19 cellular contexts compared by ENCODE assay signal in the genomic region with DNA sequence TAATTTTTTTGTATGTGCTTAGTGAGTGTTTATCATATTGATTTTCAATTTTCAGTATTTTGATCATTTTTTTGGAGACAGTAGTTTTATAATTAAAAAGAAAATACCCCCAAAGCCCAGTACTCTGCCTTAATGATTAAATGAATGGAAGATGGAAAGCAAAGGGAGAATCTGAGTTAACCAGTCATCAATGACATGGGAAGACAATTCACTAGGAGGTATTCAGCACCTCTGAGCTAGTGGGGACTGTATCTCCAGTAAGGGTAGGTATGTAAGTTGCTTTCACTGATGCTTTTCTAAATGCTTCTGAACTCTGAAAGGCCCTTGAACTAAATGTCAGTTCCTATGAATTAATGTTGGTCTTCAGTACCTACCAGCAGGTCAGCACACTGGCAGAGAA.
A peak's percentile ranks its signal among the peaks of the same experiment; 100 is the strongest.
DNase-seq lines count a peak whose midpoint lies in the region; ATAC-seq and TF ChIP-seq lines count a peak whose summit lies in the region.
"Had no signal": no experiment of that assay in that cellular context is flagged by ENCODE, and none has a peak within 500 bp of the region (broad histone marks: within the 10 kb centered on the region; RNA-seq: fewer than 3 reads in every experiment).

No MANE protein-coding gene starts in this region.

- no peaks in the 10 kb centered on the region for H3K36me3 Mint-ChIP-seq in Caco-2 (ENCODE audit: insufficient read depth, unreplicated experiment)
- H3K36me3 Mint-ChIP-seq: memory B cell had no signal

- peak overlapping the region; percentile 51 for H3K9ac ChIP-seq in PC-3 (ENCODE audit: low read length)

- CTCF ChIA-PET in PC-3 (lab: Charles Lee): interaction anchor here (0.6 kb wide), 1 partner anchor 1079 kb away, joined by 11 read pairs; no protein-coding TSS in a partner anchor
- CTCF ChIA-PET in Caco-2 (lab: Charles Lee): no interaction called here

- H3K27ac ChIP-seq in PC-3 (ENCODE audit: low read length) (peak overlapping the region; percentile 90), epithelial cell of prostate (peak overlapping the region; percentile 87), osteoblast (ENCODE audit: low read depth, low read length) (peak overlapping the region; percentile 83)
- H3K27ac ChIP-seq: heart left ventricle, prostate gland, spleen had no signal

- H3K79me2 ChIP-seq in PC-3 (ENCODE audit: low read length) (no peaks in the 10 kb centered on the region), osteoblast (ENCODE audit: insufficient read depth, low read length) (no peaks in the 10 kb centered on the region)

- H3K27me3 Mint-ChIP-seq in Caco-2 (ENCODE audit: insufficient read depth, unreplicated experiment): peaks cover 2% of the 10 kb centered on the region
- H3K27me3 Mint-ChIP-seq: activated T-helper 17 cell treated with anti-CD3 and anti-CD28 coated beads, Interleukin-2, amount 50 U/mL, for 72 hours; memory B cell had no signal

- no peak overlapping the region for H3K27ac Mint-ChIP-seq in Caco-2 (ENCODE audit: unreplicated experiment)
- H3K27ac Mint-ChIP-seq: activated T-helper 17 cell treated with anti-CD3 and anti-CD28 coated beads, Interleukin-2, amount 50 U/mL, for 72 hours; memory B cell had no signal

- H4K20me1 ChIP-seq in PC-3 (ENCODE audit: low read length): no peaks in the 10 kb centered on the region
- H4K20me1 ChIP-seq in osteoblast (ENCODE audit: insufficient read depth, low read length): no peaks in the 10 kb centered on the region

- intact Hi-C loops in PC-3 (cut with micrococcal nuclease): loop anchor here (10.0 kb wide), 1 partner anchor 887 kb away; no protein-coding TSS in a partner anchor
- intact Hi-C loops in Caco-2 (cut with micrococcal nuclease; ENCODE audit: unreplicated experiment): no loop called here

- POLR2A ChIA-PET in PC-3 (lab: Charles Lee; ENCODE audit: unreplicated experiment) (no interaction called here), Caco-2 (lab: Charles Lee) (no interaction called here)

- H3K4me3 ChIP-seq in PC-3 (ENCODE audit: low read length) (no peak overlapping the region), osteoblast (ENCODE audit: insufficient read depth, low read length) (no peak overlapping the region), H7 (ENCODE audit: insufficient read depth, low read depth, low read length) (no peak overlapping the region), Caco-2 (ENCODE audit: low read depth, low read length) (no peak overlapping the region)
- H3K4me3 ChIP-seq: heart left ventricle, prostate gland, spleen had no signal

- H3K9me3 ChIP-seq in PC-3 (ENCODE audit: low read length) (no peaks in the 10 kb centered on the region), osteoblast (ENCODE audit: low read depth, low read length) (no peaks in the 10 kb centered on the region), Caco-2 (no peaks in the 10 kb centered on the region)
- H3K9me3 ChIP-seq: BE2C, heart left ventricle, prostate gland, spleen had no signal

- no peak for ATAC-seq in PC-3
- ATAC-seq: heart left ventricle had no signal

- no peaks in the 10 kb centered on the region for H3K27me3 ChIP-seq in PC-3 (ENCODE audit: low read length)
- H3K27me3 ChIP-seq in osteoblast (ENCODE audit: insufficient read depth, low read length): no peaks in the 10 kb centered on the region
- H3K27me3 ChIP-seq in H7 (ENCODE audit: control insufficient read depth, insufficient read depth, low read length): no peaks in the 10 kb centered on the region
- no peaks in the 10 kb centered on the region for H3K27me3 ChIP-seq in Caco-2 (replicated peaks; ENCODE audit: control insufficient read depth, insufficient read depth, low read length)
- H3K27me3 ChIP-seq: BE2C, heart left ventricle, spleen had no signal

- BruUV-seq in PC-3 (replicated peaks; lab: Mats Ljungman, UMichigan): no TSS peak
- BruUV-seq in Caco-2 (replicated peaks; lab: Mats Ljungman, UMichigan): no TSS peak

- H3K4me2 ChIP-seq in PC-3 (ENCODE audit: low read length) (peak overlapping the region; percentile 51), osteoblast (ENCODE audit: insufficient read depth, low read length) (no peak overlapping the region)

- no peaks in the 10 kb centered on the region for H3K4me1 Mint-ChIP-seq in Caco-2 (ENCODE audit: low read depth, unreplicated experiment)
- H3K4me1 Mint-ChIP-seq: activated T-helper 17 cell treated with anti-CD3 and anti-CD28 coated beads, Interleukin-2, amount 50 U/mL, for 72 hours; memory B cell had no signal

- H3F3A ChIP-seq in PC-3 (ENCODE audit: low read length, unreplicated experiment): no peaks in the 10 kb centered on the region

- no peaks in the 10 kb centered on the region for H3K9me3 Mint-ChIP-seq in Caco-2 (ENCODE audit: unreplicated experiment)
- H3K9me3 Mint-ChIP-seq: activated T-helper 17 cell treated with anti-CD3 and anti-CD28 coated beads, Interleukin-2, amount 50 U/mL, for 72 hours; memory B cell had no signal

- peak overlapping the region; percentile 27; the same call in 1 of the 2 replicates for H2AFZ ChIP-seq in PC-3 (ENCODE audit: low read length)
- no peak overlapping the region for H2AFZ ChIP-seq in osteoblast (ENCODE audit: low read length)

- peak; percentile 44 for DNase-seq in ELR (ENCODE audit: low read depth)
- DNase-seq in PC-3: peak; percentile 24
- DNase-seq in epithelial cell of prostate (ENCODE audit: low read depth, low spot score): no peak
- DNase-seq in osteoblast (ENCODE audit: insufficient read length, low spot score, missing footprints): peak; percentile 17
- no peak for DNase-seq in H7
- DNase-seq in activated CD4-positive, alpha-beta T cell treated with anti-CD3 and anti-CD28 coated beads for 48 hours: no peak
- DNase-seq in Caco-2: no peak
- DNase-seq in NCI-H146 treated with DMSO at 0.1 percent for 48 hours (lab: John Stamatoyannopoulos, UW; ENCODE audit: unreplicated experiment): no peak
- DNase-seq: activated CD8-positive, alpha-beta memory T cell treated with anti-CD3 and anti-CD28 coated beads for 24 hours; BE2C; heart left ventricle; NCI-H1694 treated with DMSO at 0.1 percent for 48 hours; NCI-H446 treated with DMSO at 0.1 percent for 48 hours; SHP77 treated with DMSO at 0.1 percent for 48 hours; spleen; stimulated activated CD8-positive, alpha-beta memory T cell treated with anti-CD3 and anti-CD28 coated beads, Interleukin-4, amount 100 ng/mL, for 48 hours had no signal

- H3K36me3 ChIP-seq in PC-3 (ENCODE audit: low read depth, low read length) (no peaks in the 10 kb centered on the region), osteoblast (ENCODE audit: insufficient read depth, low read length) (no peaks in the 10 kb centered on the region), H7 (replicated peaks; ENCODE audit: control insufficient read depth, insufficient read depth, low read length) (no peaks in the 10 kb centered on the region), Caco-2 (ENCODE audit: control insufficient read depth, insufficient read depth, low read length) (no peaks in the 10 kb centered on the region)
- H3K36me3 ChIP-seq: BE2C, heart left ventricle, prostate gland, spleen had no signal

- TF ChIP-seq CTCF in PC-3 (conservative IDR thresholded peaks at IDR 0.05; ENCODE audit: low read depth, low read length) (no peak), osteoblast (IDR thresholded peaks at IDR 0.05; ENCODE audit: extremely low read depth, low read depth, low read length) (no peak), Caco-2 (IDR thresholded peaks at IDR 0.05; ENCODE audit: insufficient read depth in 1 of 2, low read depth in 1 of 2, low read length in 1 of 2, severe bottlenecking in 1 of 2, unreplicated experiment in 1 of 2) (no peak)

- H3K9me2 ChIP-seq in PC-3 (replicated peaks; ENCODE audit: low read length): no peaks in the 10 kb centered on the region

- H3K4me3 Mint-ChIP-seq in Caco-2 (ENCODE audit: unreplicated experiment): no peak overlapping the region
- H3K4me3 Mint-ChIP-seq: activated T-helper 17 cell treated with anti-CD3 and anti-CD28 coated beads, Interleukin-2, amount 50 U/mL, for 72 hours; memory B cell had no signal

- peaks cover 33% of the 10 kb centered on the region for H3K4me1 ChIP-seq in PC-3 (ENCODE audit: insufficient read depth, low read length)
- H3K4me1 ChIP-seq in osteoblast (ENCODE audit: insufficient read depth, low read length): peaks cover 18% of the 10 kb centered on the region
- H3K4me1 ChIP-seq in Caco-2: 0 out of 2 replicates have a peak, but pooled peaks cover 6% of the 10 kb centered on the region
- H3K4me1 ChIP-seq: BE2C, heart left ventricle, prostate gland, spleen had no signal

Comparison
In these comparisons a context has a peak if more than half of its experiments do, and no peak if none do; other contexts are left out.
1. DNase-seq: peak in ELR (single experiment), PC-3 (single experiment) and osteoblast (single experiment); none in epithelial cell of prostate (single experiment), H7 (single experiment), activated CD4-positive, alpha-beta T cell treated with anti-CD3 and anti-CD28 coated beads for 48 hours (single experiment), Caco-2 (0 of 2) and NCI-H146 treated with DMSO at 0.1 percent for 48 hours (single experiment).
2. Peak in every context shown above with its lines, with median percentiles within 50 percentile points of each other: H3K27ac ChIP-seq.